2 cellular contexts compared by ENCODE assay signal in genomic region chr15:78507831-78508160, GRCh38.
TF ChIP-seq lines count a peak whose summit lies in the region.

No MANE protein-coding gene starts in this region.

TF ChIP-seq in K562, 482 proteins besides CTCF, POLR2A, EP300 and RAD21 (continued from another document):
- TF ChIP-seq ARID1B (IDR thresholded peaks at IDR 0.05): 0 out of 2 replicates have a peak, but pooled peaks have one; percentile 3
- TF ChIP-seq EGR1 (conservative IDR thresholded peaks at IDR 0.05): no peak
- no peak for TF ChIP-seq SRSF7 (optimal IDR thresholded peaks at IDR 0.05; ENCODE audit: low read depth, low read length)

TF ChIP-seq in HepG2, 621 proteins besides CTCF, POLR2A, EP300 and RAD21 (continued from another document and continues in another):
- TF ChIP-seq ZHX2 (IDR thresholded peaks at IDR 0.05; ENCODE audit: low read depth) (no peak), ZHX2 (CRISPR knock-in tag; IDR thresholded peaks at IDR 0.05; ENCODE audit: borderline replicate concordance) (no peak), ZNF33B (CRISPR knock-in tag; IDR thresholded peaks at IDR 0.05) (no peak), TBX2 (CRISPR knock-in tag; IDR thresholded peaks at IDR 0.05; ENCODE audit: borderline replicate concordance) (no peak), ZNF782 (CRISPR knock-in tag; IDR thresholded peaks at IDR 0.05; ENCODE audit: borderline replicate concordance) (0 out of 2 replicates have a peak, but pooled peaks have one; percentile 3), HES4 (CRISPR knock-in tag; IDR thresholded peaks at IDR 0.05; ENCODE audit: borderline replicate concordance) (peak; percentile 1; the same call in 1 of the 2 replicates), ZC3H4 (CRISPR knock-in tag; IDR thresholded peaks at IDR 0.05; ENCODE audit: borderline replicate concordance) (no peak), U2AF2 (IDR thresholded peaks at IDR 0.05; ENCODE audit: low read depth, low read length) (no peak), CC2D1A (CRISPR knock-in tag; IDR thresholded peaks at IDR 0.05) (no peak), ZNF576 (CRISPR knock-in tag; IDR thresholded peaks at IDR 0.05) (no peak), ZBTB10 (CRISPR knock-in tag; IDR thresholded peaks at IDR 0.05; ENCODE audit: borderline replicate concordance) (no peak), NFKBIZ (CRISPR knock-in tag; IDR thresholded peaks at IDR 0.05) (no peak), MATR3 (CRISPR knock-in tag; IDR thresholded peaks at IDR 0.05) (no peak), MXD4 (CRISPR knock-in tag; IDR thresholded peaks at IDR 0.05) (no peak), IRX3 (CRISPR knock-in tag; IDR thresholded peaks at IDR 0.05; ENCODE audit: borderline replicate concordance, low read depth) (no peak), ZNF619 (CRISPR knock-in tag; IDR thresholded peaks at IDR 0.05) (no peak), SRSF9 (IDR thresholded peaks at IDR 0.05; ENCODE audit: borderline replicate concordance, insufficient read depth, low read depth, low read length, poor library complexity, severe bottlenecking) (no peak), ZNF335 (CRISPR knock-in tag; IDR thresholded peaks at IDR 0.05) (no peak), ZNF205 (CRISPR knock-in tag; IDR thresholded peaks at IDR 0.05) (no peak), TGIF2 (CRISPR knock-in tag; IDR thresholded peaks at IDR 0.05) (peak; percentile 38; the same call in 1 of the 2 replicates), ZNF136 (CRISPR knock-in tag; IDR thresholded peaks at IDR 0.05; ENCODE audit: low read depth) (no peak), POGZ (CRISPR knock-in tag; IDR thresholded peaks at IDR 0.05) (no peak), ZNF790 (CRISPR knock-in tag; IDR thresholded peaks at IDR 0.05; ENCODE audit: borderline replicate concordance) (no peak), ZNF10 (CRISPR knock-in tag; IDR thresholded peaks at IDR 0.05; ENCODE audit: borderline replicate concordance, low read depth) (0 out of 2 replicates have a peak, but pooled peaks have one; percentile 35), STAT6 (CRISPR knock-in tag; IDR thresholded peaks at IDR 0.05; ENCODE audit: borderline replicate concordance) (no peak), ZNF776 (CRISPR knock-in tag; IDR thresholded peaks at IDR 0.05) (no peak), HDAC2 (CRISPR knock-in tag; IDR thresholded peaks at IDR 0.05) (no peak), SUZ12 (IDR thresholded peaks at IDR 0.05; ENCODE audit: low read depth, low read length) (no peak), ZNF775 (CRISPR knock-in tag; IDR thresholded peaks at IDR 0.05; ENCODE audit: borderline replicate concordance) (no peak), AHDC1 (CRISPR knock-in tag; IDR thresholded peaks at IDR 0.05; ENCODE audit: borderline replicate concordance) (no peak), TBX3 (IDR thresholded peaks at IDR 0.05; ENCODE audit: borderline replicate concordance) (no peak), SRSF1 (optimal IDR thresholded peaks at IDR 0.05; ENCODE audit: low read depth, low read length) (peak; percentile 49), TERF1 (CRISPR knock-in tag; IDR thresholded peaks at IDR 0.05) (no peak), ZNF280D (CRISPR knock-in tag; IDR thresholded peaks at IDR 0.05) (no peak), KDM5B (CRISPR knock-in tag; IDR thresholded peaks at IDR 0.05; ENCODE audit: borderline replicate concordance) (0 out of 2 replicates have a peak, but pooled peaks have one; percentile 8), ZSCAN21 (CRISPR knock-in tag; IDR thresholded peaks at IDR 0.05; ENCODE audit: borderline replicate concordance) (no peak), IRF2 (CRISPR knock-in tag; IDR thresholded peaks at IDR 0.05) (no peak), MED8 (CRISPR knock-in tag; IDR thresholded peaks at IDR 0.05; ENCODE audit: insufficient replicate concordance) (no peak), RAD51 (IDR thresholded peaks at IDR 0.05; ENCODE audit: borderline replicate concordance) (no peak)
